In genomic region chr7:148527717-148528168, GRCh38 we compare ENCODE assay signal across 8 cellular contexts.
DNase-seq lines count a peak whose midpoint lies in the region; ATAC-seq, FAIRE-seq and TF ChIP-seq lines count a peak whose summit lies in the region.

No MANE protein-coding gene starts in this region.

- DNase-seq in HT1080 (ENCODE audit: low read depth): peak; percentile 75
- peak; percentile 97 for DNase-seq in RKO (ENCODE audit: low spot score)
- DNase-seq in activated T-cell treated with anti-CD3 and anti-CD28 coated beads, Interleukin-2, amount 50 U/mL, for 72 hours: peak; percentile 88 to 93
- peak; percentile 50 for DNase-seq in globus pallidus (ENCODE audit: low spot score)
- DNase-seq in retinal pigment epithelial cell (ENCODE audit: low read depth): peak; percentile 29
- no peak for DNase-seq in cortex of kidney (lab: John Stamatoyannopoulos, UW)

- H3K9me3 Mint-ChIP-seq in activated T-cell treated with anti-CD3 and anti-CD28 coated beads, Interleukin-2, amount 50 U/mL, for 72 hours: no peaks in the 10 kb centered on the region

- no peak overlapping the region for H3K27ac Mint-ChIP-seq in activated T-cell treated with anti-CD3 and anti-CD28 coated beads, Interleukin-2, amount 50 U/mL, for 72 hours

- H3K27me3 Mint-ChIP-seq in activated T-cell treated with anti-CD3 and anti-CD28 coated beads, Interleukin-2, amount 50 U/mL, for 72 hours (ENCODE audit: low read depth): peaks cover 84% of the 10 kb centered on the region

- H3K36me3 Mint-ChIP-seq in activated T-cell treated with anti-CD3 and anti-CD28 coated beads, Interleukin-2, amount 50 U/mL, for 72 hours (ENCODE audit: insufficient read depth in 2 of 2): no peaks in the 10 kb centered on the region

- peaks cover 12% of the 10 kb centered on the region for H3K4me1 Mint-ChIP-seq in activated T-cell treated with anti-CD3 and anti-CD28 coated beads, Interleukin-2, amount 50 U/mL, for 72 hours (ENCODE audit: low read depth)

- peak; percentile 58 for FAIRE-seq in G401.6 (lab: Jason Lieb, UNC)

- no peak overlapping the region for H3K4me3 Mint-ChIP-seq in activated T-cell treated with anti-CD3 and anti-CD28 coated beads, Interleukin-2, amount 50 U/mL, for 72 hours

- peak; percentile 64 for TF ChIP-seq CTCF in retinal pigment epithelial cell (conservative IDR thresholded peaks at IDR 0.05; ENCODE audit: low read depth, low read length)

- peak; percentile 97 for ATAC-seq in GM21528 (IDR thresholded peaks at IDR 0.05; ENCODE audit: low FRiP score, unreplicated experiment)
- ATAC-seq in activated T-cell treated with anti-CD3 and anti-CD28 coated beads, Interleukin-2, amount 50 U/mL, for 72 hours (replicated peaks in 1 of 2): peak; percentile 99 to 100

- no peak overlapping the region for H3K4me3 ChIP-seq in retinal pigment epithelial cell (ENCODE audit: low read length)
